ENCODE assay signal across 9 cellular contexts in genomic region chr11:77776455-77776854, GRCh38. TPM values are rescaled to one million over a fixed set of nuclear protein-coding genes. Genes with fewer than 3 reads are reported as not detected.
DNase-seq lines count a peak whose midpoint lies in the region; ATAC-seq, FAIRE-seq and TF ChIP-seq lines count a peak whose summit lies in the region.
"Had no signal": no experiment of that assay in that cellular context is flagged by ENCODE, and none has a peak within 500 bp of the region (broad histone marks: within the 10 kb centered on the region; RNA-seq: fewer than 3 reads in every experiment).

No MANE protein-coding gene starts in this region.

- TF ChIP-seq CTCF in epithelial cell of proximal tubule (conservative IDR thresholded peaks at IDR 0.05; ENCODE audit: low read depth, low read length), result peak; percentile 40

- H3K27me3 Mint-ChIP-seq in stimulated activated naive CD8-positive, alpha-beta T cell treated with anti-CD3 and anti-CD28 coated beads, Interleukin-15, amount 100 ng/mL, for 72 hours, result no peaks in the 10 kb centered on the region
- H3K27me3 Mint-ChIP-seq: activated naive CD4-positive, alpha-beta T cell treated with anti-CD3 and anti-CD28 coated beads, Interleukin-2, amount 50 U/mL, for 24 hours had no signal

- peaks cover 44% of the 10 kb centered on the region for H3K4me1 Mint-ChIP-seq in stimulated activated naive CD8-positive, alpha-beta T cell treated with anti-CD3 and anti-CD28 coated beads, Interleukin-15, amount 100 ng/mL, for 72 hours

- DNase-seq in stimulated activated naive CD8-positive, alpha-beta T cell treated with anti-CD3 and anti-CD28 coated beads, Interleukin-15, amount 100 ng/mL, for 72 hours, result no peak
- no peak for DNase-seq in stimulated activated naive CD8-positive, alpha-beta T cell treated with anti-CD3 and anti-CD28 coated beads, Interleukin-15, Interleukin-2, amounts not matched to agents 100 U/mL and 50 U/mL, for 24 hours
- DNase-seq in NCI-H345 treated with DMSO at 0.1 percent for 48 hours (lab: John Stamatoyannopoulos, UW; ENCODE audit: unreplicated experiment) (peak; percentile 3), epithelial cell of proximal tubule (ENCODE audit: low read depth) (no peak), H54 (ENCODE audit: insufficient read length, low spot score) (no peak), NCI-H128 (lab: John Stamatoyannopoulos, UW; ENCODE audit: unreplicated experiment) (no peak), Ammon's horn (ENCODE audit: low spot score) (no peak)

- no peak for FAIRE-seq in H54 (lab: Jason Lieb, UNC)

- H3K27ac Mint-ChIP-seq in stimulated activated naive CD8-positive, alpha-beta T cell treated with anti-CD3 and anti-CD28 coated beads, Interleukin-15, amount 100 ng/mL, for 72 hours, result no peak overlapping the region
- H3K27ac Mint-ChIP-seq: activated naive CD4-positive, alpha-beta T cell treated with anti-CD3 and anti-CD28 coated beads, Interleukin-2, amount 50 U/mL, for 24 hours had no signal

- peak; percentile 39 for ATAC-seq in stimulated activated naive CD8-positive, alpha-beta T cell treated with anti-CD3 and anti-CD28 coated beads, Interleukin-15, amount 100 ng/mL, for 72 hours
- ATAC-seq in stimulated activated naive CD8-positive, alpha-beta T cell treated with anti-CD3 and anti-CD28 coated beads, Interleukin-15, Interleukin-2, amounts not matched to agents 100 U/mL and 50 U/mL, for 24 hours, result no peak
- no peak for ATAC-seq in HG02938 (IDR thresholded peaks at IDR 0.05; ENCODE audit: unreplicated experiment)

- no peak overlapping the region for H3K4me3 ChIP-seq in epithelial cell of proximal tubule (ENCODE audit: low read depth, low read length)

- H3K4me3 Mint-ChIP-seq in stimulated activated naive CD8-positive, alpha-beta T cell treated with anti-CD3 and anti-CD28 coated beads, Interleukin-15, amount 100 ng/mL, for 72 hours, result no peak overlapping the region
- H3K4me3 Mint-ChIP-seq: activated naive CD4-positive, alpha-beta T cell treated with anti-CD3 and anti-CD28 coated beads, Interleukin-2, amount 50 U/mL, for 24 hours had no signal

- TF ChIP-seq POLR2A in H54 (IDR thresholded peaks at IDR 0.05; ENCODE audit: low read depth, low read length), result no peak

- H3K9me3 Mint-ChIP-seq in stimulated activated naive CD8-positive, alpha-beta T cell treated with anti-CD3 and anti-CD28 coated beads, Interleukin-15, amount 100 ng/mL, for 72 hours, result no peaks in the 10 kb centered on the region
- H3K9me3 Mint-ChIP-seq: activated naive CD4-positive, alpha-beta T cell treated with anti-CD3 and anti-CD28 coated beads, Interleukin-2, amount 50 U/mL, for 24 hours had no signal

RNA-seq across cellular contexts. Expression of gene RSF1, which starts 44.1 kb away (rescaled TPM):
- total RNA-seq in epithelial cell of proximal tubule, result 13.6 and 46.7 TPM in 2 replicates

RNA-seq across cellular contexts. Expression of gene AAMDC, which starts 44.5 kb away (rescaled TPM):
- 19.3 and 24.3 TPM in 2 replicates for total RNA-seq in epithelial cell of proximal tubule
